Comparison of ENCODE assay signal across 8 cellular contexts in the genomic region with DNA sequence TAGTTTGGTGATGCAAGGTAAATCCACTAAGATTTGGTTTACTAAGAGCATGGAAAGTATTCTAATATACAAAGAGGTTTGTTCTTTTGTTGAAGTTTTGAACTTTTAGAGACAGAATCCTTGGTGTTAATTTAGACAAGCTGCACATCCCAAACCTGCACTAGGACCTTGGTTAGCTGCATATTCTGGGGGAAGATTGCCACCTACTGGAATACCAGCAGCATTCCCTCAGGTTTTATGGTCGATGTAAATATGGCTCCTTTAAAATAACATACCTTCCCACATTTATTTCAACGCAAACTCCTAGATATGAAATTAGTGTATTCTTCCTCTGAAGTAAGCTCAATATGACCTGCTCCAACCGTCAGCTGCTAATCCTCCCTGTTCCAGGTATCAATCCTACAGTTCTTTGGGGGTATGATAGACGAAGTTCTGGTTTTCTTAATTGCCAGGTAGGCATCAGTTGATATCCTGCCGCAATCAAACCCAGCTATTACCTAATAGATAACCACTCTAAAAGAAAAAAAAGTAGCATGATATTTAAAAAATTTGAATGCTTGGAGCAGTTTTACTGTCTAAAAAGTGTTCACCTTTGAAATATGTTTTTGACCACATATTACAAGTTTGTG.
DNase-seq lines count a peak whose midpoint lies in the region; ATAC-seq, FAIRE-seq and TF ChIP-seq lines count a peak whose summit lies in the region.

No MANE protein-coding gene starts in this region.

- no peaks in the 10 kb centered on the region for H3K9me2 ChIP-seq in hepatocyte (replicated peaks; ENCODE audit: insufficient read depth)

- no peaks in the 10 kb centered on the region for H3K27me3 ChIP-seq in hepatocyte

- TF ChIP-seq CTCF in hepatocyte (IDR thresholded peaks at IDR 0.05; ENCODE audit: poor library complexity) = peak; percentile 88

- no peak overlapping the region for H3K27ac ChIP-seq in hepatocyte

- H3K36me3 ChIP-seq in hepatocyte (replicated peaks; ENCODE audit: insufficient read depth, low read depth) = no peaks in the 10 kb centered on the region

- no peaks in the 10 kb centered on the region for H3K9me3 ChIP-seq in hepatocyte (ENCODE audit: low read depth)

- peak; percentile 65 for ATAC-seq in GM18867 (IDR thresholded peaks at IDR 0.05; ENCODE audit: unreplicated experiment)

- peak overlapping the region; percentile 21 for H3K4me2 ChIP-seq in hepatocyte

- no peaks in the 10 kb centered on the region for H3K4me1 ChIP-seq in hepatocyte (ENCODE audit: insufficient read depth)

- no peaks in the 10 kb centered on the region for H4K20me1 ChIP-seq in hepatocyte (ENCODE audit: insufficient read depth, poor library complexity, severe bottlenecking)

- H3K79me2 ChIP-seq in hepatocyte = no peaks in the 10 kb centered on the region

- WGBS in hepatocyte (ENCODE audit: low lambda C conversion rate, missing lambda C conversion rate) = 31% methylated on average over 5 of the region's 5 CpGs

- no peak overlapping the region for H2AFZ ChIP-seq in hepatocyte

- no peak for FAIRE-seq in urothelium cell line (lab: Jason Lieb, UNC)

- DNase-seq in AG08396 (ENCODE audit: low spot score) (peak; percentile 2), NCI-H1105 treated with DMSO at 0.1 percent for 48 hours (lab: John Stamatoyannopoulos, UW) (peak; percentile 94), SKM-1 treated with dmso at 0.1 percent for 144 hours (lab: John Stamatoyannopoulos, UW; ENCODE audit: unreplicated experiment) (peak; percentile 34), hepatocyte (ENCODE audit: low spot score) (peak; percentile 75), urothelium cell line (ENCODE audit: low spot score) (peak; percentile 48), T-helper 9 cell (no peak)
- DNase-seq in stimulated activated naive CD4-positive, alpha-beta T cell treated with Interleukin-2 at 50 U/mL for 16 hours (lab: John Stamatoyannopoulos, UW) = no peak

- no peak overlapping the region for H3K4me3 ChIP-seq in hepatocyte

Comparison
In these comparisons a context has a peak if more than half of its experiments do, and no peak if none do; other contexts are left out.
1. DNase-seq: peak in AG08396 (single experiment), NCI-H1105 treated with DMSO at 0.1 percent for 48 hours (single experiment), SKM-1 treated with dmso at 0.1 percent for 144 hours (single experiment), hepatocyte (single experiment) and urothelium cell line (single experiment); none in T-helper 9 cell (single experiment) and stimulated activated naive CD4-positive, alpha-beta T cell treated with Interleukin-2 at 50 U/mL for 16 hours (single experiment).